Comparison of ENCODE assay signal across 8 cellular contexts in the genomic region with DNA sequence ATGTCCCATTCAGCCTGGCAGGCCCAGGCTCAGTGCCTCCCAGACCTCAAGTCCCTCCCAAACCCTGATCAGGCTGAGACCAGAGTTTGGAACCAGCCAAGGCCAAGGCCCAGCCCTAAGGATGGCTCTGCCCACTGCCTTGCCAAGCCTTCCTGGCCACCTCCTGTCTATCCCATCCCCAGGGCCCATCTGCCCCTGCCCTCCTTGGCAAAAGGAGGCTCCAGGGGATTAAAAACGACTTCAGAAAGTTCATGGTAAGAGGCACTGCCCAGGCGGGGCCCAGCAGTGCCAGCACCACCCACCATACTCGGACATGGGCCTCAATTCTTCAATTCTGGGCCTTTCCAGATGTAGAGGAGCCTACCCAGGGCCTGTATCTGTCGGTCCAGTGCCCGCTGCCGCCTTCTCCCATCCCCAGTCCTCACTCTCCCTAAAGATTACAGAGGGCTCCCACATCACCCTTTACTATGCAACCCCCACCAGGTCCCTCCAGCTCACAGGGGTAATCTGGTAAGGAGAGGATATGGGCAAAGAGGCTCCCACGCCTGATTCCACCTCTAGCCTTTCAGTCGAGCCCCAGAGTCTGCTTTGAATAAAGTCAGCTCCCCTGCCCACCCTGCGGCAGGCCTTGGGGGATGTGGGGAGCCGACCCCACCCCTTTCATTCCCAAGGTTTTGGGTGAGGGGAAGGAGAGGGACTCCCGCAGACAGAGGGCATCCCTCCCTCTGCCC. TPM values are rescaled to one million over a fixed set of nuclear protein-coding genes. Genes with fewer than 3 reads are reported as not detected.
DNase-seq lines count a peak whose midpoint lies in the region; ATAC-seq and TF ChIP-seq lines count a peak whose summit lies in the region.

No MANE protein-coding gene starts in this region.

- no peak overlapping the region for H2AFZ ChIP-seq in OCI-LY3 (ENCODE audit: low read depth, low read length)

- H3K4me2 ChIP-seq in OCI-LY3 (ENCODE audit: low read length), result peak overlapping the region; percentile 85

- H3K9me3 ChIP-seq in AG04450 (ENCODE audit: control insufficient read depth, insufficient read depth, low read length) (no peaks in the 10 kb centered on the region; the same call in 1 of the 2 replicates), OCI-LY3 (ENCODE audit: insufficient read depth, low read length) (no peaks in the 10 kb centered on the region)

- peak overlapping the region; percentile 61 for H3K9ac ChIP-seq in OCI-LY3 (ENCODE audit: low read length)

- H3K27ac ChIP-seq in AG04450 (ENCODE audit: low read depth, low read length) (no peak overlapping the region), OCI-LY3 (ENCODE audit: low read length) (no peak overlapping the region)

- H3K4me3 ChIP-seq in AG04450 (ENCODE audit: low read depth, low read length) (peak overlapping the region; percentile 75), OCI-LY3 (ENCODE audit: low read length) (peak overlapping the region; percentile 97)

- H3K27me3 ChIP-seq in AG04450 (ENCODE audit: control insufficient read depth, insufficient read depth, low read length) (no peaks in the 10 kb centered on the region), OCI-LY3 (ENCODE audit: low read depth, low read length) (0 out of 2 replicates have a peak, but pooled peaks cover 3% of the 10 kb centered on the region)

- H3K79me2 ChIP-seq in OCI-LY3 (ENCODE audit: low read length), result no peaks in the 10 kb centered on the region

- H3K36me3 Mint-ChIP-seq in naive thymus-derived CD8-positive, alpha-beta T cell, result peaks cover 0 to 4% (median 0%) of the 10 kb centered on the region in 3 donors

- peaks cover 18 to 64% (median 45%) of the 10 kb centered on the region in 5 donors for H3K27me3 Mint-ChIP-seq in naive thymus-derived CD8-positive, alpha-beta T cell

- TF ChIP-seq CTCF in AG04450 (IDR thresholded peaks at IDR 0.05; ENCODE audit: low read depth, low read length) (no peak), OCI-LY3 (IDR thresholded peaks at IDR 0.05; ENCODE audit: low read depth, low read length) (no peak)

- peaks cover 5 to 22% (median 7%) of the 10 kb centered on the region in 4 donors for H3K4me1 Mint-ChIP-seq in naive thymus-derived CD8-positive, alpha-beta T cell

- peak overlapping the region in 2 of 10 donors; percentile 18 to 79 for H3K27ac Mint-ChIP-seq in naive thymus-derived CD8-positive, alpha-beta T cell

- peak overlapping the region; percentile 17 to 81 (median 70) for H3K4me3 Mint-ChIP-seq in naive thymus-derived CD8-positive, alpha-beta T cell

- no peaks in the 10 kb centered on the region for H4K20me1 ChIP-seq in OCI-LY3 (ENCODE audit: insufficient read depth, low read length)

- no peaks in the 10 kb centered on the region for H3K36me3 ChIP-seq in OCI-LY3 (replicated peaks; ENCODE audit: low read depth, low read length)

- POLR2A ChIA-PET in AG04450 (lab: Yijun Ruan, JAX), result interaction anchor here (1.5 kb wide), 1 partner anchor 106 kb away, joined by 4 read pairs; a partner anchor contains a TSS
- POLR2A ChIA-PET in naive thymus-derived CD8-positive, alpha-beta T cell (lab: Charles Lee), result interaction anchor here (0.6 kb wide), 1 partner anchor 229 kb away, joined by 5 read pairs; a partner anchor contains a TSS

- no peak for TF ChIP-seq POLR2A in erythroblast (IDR thresholded peaks at IDR 0.05; ENCODE audit: low read length)

- peaks cover 13% of the 10 kb centered on the region for H3K4me1 ChIP-seq in OCI-LY3 (ENCODE audit: low read length)

- CTCF ChIA-PET in AG04450 (lab: Charles Lee), result interaction anchor here (1.4 to 3.9 kb wide), 2 partner anchors 8 to 35 kb away, joined by 3 to 17 read pairs; no protein-coding TSS in a partner anchor

- ATAC-seq in esophagus mucosa, result peak; percentile 22
- no peak for ATAC-seq in naive thymus-derived CD8-positive, alpha-beta T cell
- no peak for ATAC-seq in HG02763 (IDR thresholded peaks at IDR 0.05; ENCODE audit: unreplicated experiment)

- DNase-seq in AG04450 (ENCODE audit: low read depth, low spot score) (no peak), SKM-1 (lab: John Stamatoyannopoulos, UW; ENCODE audit: unreplicated experiment) (no peak), erythroblast (lab: John Stamatoyannopoulos, UW) (no peak)
- no peak for DNase-seq in naive thymus-derived CD8-positive, alpha-beta T cell
- DNase-seq in activated CD8-positive, alpha-beta memory T cell treated with anti-CD3 and anti-CD28 coated beads, Interleukin-2, amount 50 U/mL, for 4 hours, result no peak

- no peaks in the 10 kb centered on the region for H3K9me3 Mint-ChIP-seq in naive thymus-derived CD8-positive, alpha-beta T cell

RNA-seq across cellular contexts. Expression of a gene that starts 0.9 kb away (rescaled TPM):
- polyA plus RNA-seq in AG04450 (2011; rRNA removed), result 26.7 and 31.6 TPM in 2 replicates
- 47.7 and 54.2 TPM in 2 replicates for polyA minus RNA-seq in AG04450 (2011; rRNA and poly(A)+ RNA removed)
- 11.1 TPM for total RNA-seq in esophagus mucosa
- total RNA-seq in naive thymus-derived CD8-positive, alpha-beta T cell, result not detected
- not detected for polyA plus RNA-seq in naive thymus-derived CD8-positive, alpha-beta T cell

RNA-seq across cellular contexts. Expression of a gene that starts 30.3 kb away (rescaled TPM):
- polyA plus RNA-seq in AG04450 (2011; rRNA removed), result 44.9 and 51.7 TPM in 2 replicates
- 36.1 and 45.3 TPM in 2 replicates for polyA minus RNA-seq in AG04450 (2011; rRNA and poly(A)+ RNA removed)
- total RNA-seq in esophagus mucosa, result 28.8 TPM
- total RNA-seq in naive thymus-derived CD8-positive, alpha-beta T cell, result 1 to 10 TPM; 3.2 to 3.3 TPM
- under 1 TPM; 0.19 to 0.52 (median 0.19) TPM for polyA plus RNA-seq in naive thymus-derived CD8-positive, alpha-beta T cell

Comparison
In these comparisons a context has a peak if more than half of its experiments do, and no peak if none do; other contexts are left out.
1. RNA of a gene that starts 0.9 kb away (total RNA-seq): 11.1 TPM in esophagus mucosa (single experiment); not detected in naive thymus-derived CD8-positive, alpha-beta T cell; every median in the first group is over 10 times any median in the second.